In the genomic region with DNA sequence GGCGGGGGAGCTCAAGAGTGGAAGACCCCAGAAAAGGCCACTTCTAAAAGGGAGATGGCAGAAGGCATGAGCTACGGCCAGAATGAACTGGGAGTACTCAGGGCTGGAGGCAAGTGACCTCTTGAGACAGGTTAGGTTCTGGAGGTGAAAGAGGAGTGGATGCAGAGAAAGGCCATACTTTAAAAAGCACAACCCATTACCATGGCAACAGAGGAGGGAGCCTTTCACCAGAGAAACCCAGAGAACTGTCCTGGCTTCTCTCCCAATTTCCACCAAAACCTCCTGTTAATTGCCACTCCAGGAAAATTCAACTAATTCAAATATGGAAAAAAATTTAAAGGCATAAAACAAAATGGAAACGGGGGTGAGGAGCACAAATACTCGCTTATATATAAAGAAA, we compare ENCODE assay signal across 26 cellular contexts.
"Had no signal": no experiment of that assay in that cellular context is flagged by ENCODE, and none has a peak within 500 bp of the region (broad histone marks: within the 10 kb centered on the region; RNA-seq: fewer than 3 reads in every experiment).

No MANE protein-coding gene starts in this region.

- H3K27ac ChIP-seq: adrenal gland, body of pancreas, foreskin keratinocyte, left lung, skin epidermis, thoracic aorta, uterus, VCaP had no signal

- H3K4me1 ChIP-seq: adrenal gland, body of pancreas, foreskin keratinocyte, left lung had no signal

- DNase-seq: activated CD4-positive, alpha-beta T cell treated with anti-CD3 and anti-CD28 coated beads for 48 hours; activated CD4-positive, alpha-beta T cell treated with anti-CD3 and anti-CD28 coated beads, Interleukin-2, amount 50 U/mL, for 48 hours; activated CD8-positive, alpha-beta memory T cell treated with anti-CD3 and anti-CD28 coated beads for 24 hours; activated effector memory CD4-positive, alpha-beta T cell treated with anti-CD3 and anti-CD28 coated beads, Interleukin-2, amount 50 U/mL, for 16 hours; activated naive CD4-positive, alpha-beta T cell treated with anti-CD3 and anti-CD28 coated beads for 36 hours; activated naive CD8-positive, alpha-beta T cell treated with anti-CD3 and anti-CD28 coated beads for 36 hours; adrenal gland; aorta; body of pancreas; dermis blood vessel endothelial cell; effector CD4-positive, alpha-beta T cell; foreskin keratinocyte; heart right ventricle; left lung; mesendoderm; natural killer cell; stimulated activated CD4-positive, alpha-beta T cell treated with anti-CD3 and anti-CD28 coated beads, Interleukin-12 subunit alpha, Interleukin-12 subunit beta, amount 100 ng/mL, for 4 hours; stimulated activated CD4-positive, alpha-beta T cell treated with anti-CD3 and anti-CD28 coated beads, Interleukin-4, amount 100 ng/mL, for 1 hour; uterus had no signal

- H3K4me3 ChIP-seq: adrenal gland, body of pancreas, esophagus muscularis mucosa, heart right ventricle, left lung, lung, skin epidermis, thoracic aorta, uterus had no signal

- H3K27me3 ChIP-seq: adrenal gland, body of pancreas, esophagus muscularis mucosa, foreskin keratinocyte, heart right ventricle, left lung, uterus had no signal

- H3K36me3 ChIP-seq: adrenal gland, left lung, thoracic aorta, uterus had no signal

- FAIRE-seq: colon, islet of Langerhans had no signal

- H3K9me3 ChIP-seq: adrenal gland, body of pancreas, uterus had no signal
